Comparison of ENCODE assay signal across 8 cellular contexts in the genomic region with DNA sequence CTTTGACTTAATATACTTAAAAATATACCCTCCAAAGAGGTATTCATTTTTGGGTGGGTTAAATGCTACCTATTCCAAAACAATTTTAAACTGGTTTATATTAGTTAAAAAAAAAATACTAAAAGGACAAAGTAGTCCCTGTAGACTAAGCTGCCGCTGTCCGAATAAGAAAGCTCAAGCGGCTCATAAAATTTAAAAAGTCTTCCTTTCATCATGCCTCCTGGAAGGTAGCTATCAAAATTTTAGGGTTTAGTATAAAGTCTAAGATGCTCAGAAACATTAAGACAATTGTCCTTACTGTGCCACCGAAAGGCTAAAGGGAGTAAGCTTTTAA. TPM values are rescaled to one million over a fixed set of nuclear protein-coding genes. Genes with fewer than 3 reads are reported as not detected.
DNase-seq lines count a peak whose midpoint lies in the region; ATAC-seq and TF ChIP-seq lines count a peak whose summit lies in the region.

No MANE protein-coding gene starts in this region.

- CTCF ChIA-PET in PC-3 (lab: Charles Lee) = interaction anchor here (2.4 kb wide), 1 partner anchor 27 kb away, joined by 11 read pairs; no protein-coding TSS in a partner anchor

- POLR2A ChIA-PET in PC-3 (lab: Charles Lee; ENCODE audit: unreplicated experiment) = interaction anchor here (0.7 to 0.9 kb wide), 2 partner anchors 9 to 26 kb away, joined by 4 read pairs; no protein-coding TSS in a partner anchor

- no peaks in the 10 kb centered on the region for H3K36me3 ChIP-seq in PC-3 (ENCODE audit: low read depth, low read length)
- H3K36me3 ChIP-seq in esophagus squamous epithelium = peaks cover 0 to 9% (median 0%) of the 10 kb centered on the region in 3 donors

- no peaks in the 10 kb centered on the region for H3F3A ChIP-seq in PC-3 (ENCODE audit: low read length, unreplicated experiment)

- no peaks in the 10 kb centered on the region for H3K9me2 ChIP-seq in PC-3 (replicated peaks; ENCODE audit: low read length)

- ATAC-seq in GM18498 (IDR thresholded peaks at IDR 0.05; ENCODE audit: unreplicated experiment) = peak; percentile 7
- no peak for ATAC-seq in PC-3
- ATAC-seq in left lobe of liver = no peak
- no peak for ATAC-seq in esophagus mucosa

- peak overlapping the region; percentile 27 for H3K27ac ChIP-seq in PC-3 (ENCODE audit: low read length)
- H3K27ac ChIP-seq in esophagus squamous epithelium = peak overlapping the region; percentile 74 to 90 (median 83)

- DNase-seq in PC-3 (no peak), esophagus squamous epithelium (lab: John Stamatoyannopoulos, UW) (no peak), retinal pigment epithelial cell (ENCODE audit: low read depth) (no peak), iPS-NIHi7 (ENCODE audit: extremely low spot score) (no peak), left lobe of liver (ENCODE audit: low spot score) (no peak), HK-2 (ENCODE audit: unreplicated experiment) (no peak)

- WGBS in esophagus squamous epithelium, 2 donors = 1 to 2% methylated on average over 4 of the region's 4 CpGs

- H3K4me1 ChIP-seq in PC-3 (ENCODE audit: insufficient read depth, low read length) (peaks cover 6% of the 10 kb centered on the region; the same call in 1 of the 2 replicates), esophagus squamous epithelium (peaks cover 0 to 42% (median 13%) of the 10 kb centered on the region in 3 donors)

- H3K4me3 ChIP-seq in PC-3 (ENCODE audit: low read length) (peak overlapping the region; percentile 96), esophagus squamous epithelium (peak overlapping the region; percentile 66 to 99 (median 90)), retinal pigment epithelial cell (ENCODE audit: low read length) (peak overlapping the region; percentile 97)

- peak overlapping the region; percentile 90 for H3K9ac ChIP-seq in PC-3 (ENCODE audit: low read length)

- H3K9me3 ChIP-seq in PC-3 (ENCODE audit: low read length) (no peaks in the 10 kb centered on the region), esophagus squamous epithelium (no peaks in the 10 kb centered on the region)

- peak overlapping the region; percentile 86 for H3K4me2 ChIP-seq in PC-3 (ENCODE audit: low read length)

- peak overlapping the region; percentile 83 for H2AFZ ChIP-seq in PC-3 (ENCODE audit: low read length)

- peaks cover 45% of the 10 kb centered on the region for H3K79me2 ChIP-seq in PC-3 (ENCODE audit: low read length)

- no peaks in the 10 kb centered on the region for H3K27me3 ChIP-seq in PC-3 (ENCODE audit: low read length)
- H3K27me3 ChIP-seq in esophagus squamous epithelium = no peaks in the 10 kb centered on the region

- no peak for TF ChIP-seq CTCF in PC-3 (conservative IDR thresholded peaks at IDR 0.05; ENCODE audit: low read depth, low read length)
- no peak for TF ChIP-seq CTCF in esophagus squamous epithelium (IDR thresholded peaks at IDR 0.05)
- no peak for TF ChIP-seq CTCF in retinal pigment epithelial cell (conservative IDR thresholded peaks at IDR 0.05; ENCODE audit: low read depth, low read length)

- TF ChIP-seq POLR2A in esophagus squamous epithelium (IDR thresholded peaks at IDR 0.05) = no peak

- TSS peak; percentile 98 for BruUV-seq in PC-3 (replicated peaks; lab: Mats Ljungman, UMichigan)

- H4K20me1 ChIP-seq in PC-3 (ENCODE audit: low read length) = no peaks in the 10 kb centered on the region

- intact Hi-C loops in PC-3 (cut with micrococcal nuclease) = loop anchor here (2.0 to 10.0 kb wide), 2 partner anchors 28 to 206 kb away; a partner anchor contains a TSS
- intact Hi-C loops in esophagus squamous epithelium (cut with DNase I) = no loop called here

RNA-seq across cellular contexts. Expression of a gene that starts 0.5 kb away (rescaled TPM):
- 59.9 and 63.8 TPM in 2 replicates for total RNA-seq in PC-3 (2014; rRNA removed)
- total RNA-seq in esophagus squamous epithelium = 10 to 100 TPM; 30.1 to 44.7 (median 42.1) TPM
- total RNA-seq in left lobe of liver = 33.0 TPM
- total RNA-seq in esophagus mucosa = 33.5 TPM
